Comparison of ENCODE assay signal across 7 cellular contexts in the genomic region with DNA sequence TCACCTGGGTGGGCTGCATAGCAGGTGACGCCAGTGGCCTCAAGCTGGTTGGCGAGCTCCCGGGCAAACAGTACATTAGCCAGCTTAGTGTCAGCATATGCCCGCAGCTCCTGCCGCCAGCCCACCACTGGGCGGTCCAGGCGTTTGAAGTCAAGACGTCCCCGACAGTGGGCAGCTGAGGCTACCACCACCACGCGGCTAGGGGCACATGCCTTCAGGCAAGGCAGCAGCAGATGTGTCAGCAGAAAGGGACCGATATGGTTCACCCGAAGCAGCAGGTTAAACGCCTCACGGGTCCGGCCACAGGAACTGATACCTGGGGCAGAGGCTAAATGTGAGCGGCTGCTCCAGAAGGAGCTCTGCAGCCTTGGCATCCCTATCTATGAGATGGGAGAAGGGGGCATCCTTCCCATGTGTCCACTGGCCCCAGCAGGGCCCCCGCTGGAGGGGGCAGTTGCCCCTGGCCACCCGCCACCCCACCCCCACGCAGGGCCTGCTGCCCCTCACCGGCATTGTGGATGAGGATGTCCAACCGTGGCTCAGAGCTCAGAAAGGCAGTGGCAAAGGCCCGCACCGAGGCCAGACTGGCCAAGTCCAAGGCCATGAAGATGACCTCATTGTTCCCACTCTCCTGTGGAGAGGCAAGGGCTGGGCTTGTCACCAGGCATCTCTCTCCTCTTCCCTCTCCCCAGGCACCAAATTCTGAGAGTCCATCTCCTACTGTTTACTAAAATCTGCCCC. TPM values are rescaled to one million over a fixed set of nuclear protein-coding genes. Genes with fewer than 3 reads are reported as not detected.
DNase-seq lines count a peak whose midpoint lies in the region; ATAC-seq and TF ChIP-seq lines count a peak whose summit lies in the region.
"Had no signal": no experiment of that assay in that cellular context is flagged by ENCODE, and none has a peak within 500 bp of the region (broad histone marks: within the 10 kb centered on the region; RNA-seq: fewer than 3 reads in every experiment).

No MANE protein-coding gene starts in this region.

- no peak for ATAC-seq in T-helper 17 cell
- no peak for ATAC-seq in GM18502 (IDR thresholded peaks at IDR 0.05; ENCODE audit: poor library complexity, unreplicated experiment)

- H3K4me1 ChIP-seq in mucosa of stomach (ENCODE audit: control insufficient read depth, insufficient read depth, low read length) (peaks cover 40% of the 10 kb centered on the region), right atrium auricular region (peaks cover 0 to 41% of the 10 kb centered on the region in 2 donors)

- H3K27ac ChIP-seq in right atrium auricular region: no peak overlapping the region

- H3K36me3 Mint-ChIP-seq in T-helper 17 cell (ENCODE audit: low read depth) (peaks cover 5% of the 10 kb centered on the region), chondrocyte (ENCODE audit: low read depth) (no peaks in the 10 kb centered on the region)

- no peaks in the 10 kb centered on the region for H3K27me3 ChIP-seq in mucosa of stomach (ENCODE audit: control insufficient read depth, insufficient read depth, low read length)
- no peaks in the 10 kb centered on the region for H3K27me3 ChIP-seq in right atrium auricular region
- H3K27me3 ChIP-seq: upper lobe of left lung had no signal

- peak overlapping the region; percentile 70; the same call in 1 of the 2 replicates for H3K4me3 ChIP-seq in GM12864 (ENCODE audit: low read depth, low read length)
- H3K4me3 ChIP-seq in mucosa of stomach (ENCODE audit: low read length): peak overlapping the region; percentile 22
- H3K4me3 ChIP-seq in right atrium auricular region: no peak overlapping the region

- H3K27me3 Mint-ChIP-seq in T-helper 17 cell (no peaks in the 10 kb centered on the region), chondrocyte (ENCODE audit: low read depth) (no peaks in the 10 kb centered on the region)

- H3K9ac ChIP-seq in mucosa of stomach (ENCODE audit: low read length): peak overlapping the region; percentile 36

- no peaks in the 10 kb centered on the region for H3K9me3 Mint-ChIP-seq in chondrocyte (ENCODE audit: low read depth)

- H3K9me3 ChIP-seq in T-helper 17 cell (ENCODE audit: control insufficient read depth, low read length, poor library complexity, severe bottlenecking) (no peaks in the 10 kb centered on the region), mucosa of stomach (ENCODE audit: control insufficient read depth, low read length) (no peaks in the 10 kb centered on the region), right atrium auricular region (no peaks in the 10 kb centered on the region)
- H3K9me3 ChIP-seq: upper lobe of left lung had no signal

- H3K4me1 Mint-ChIP-seq in T-helper 17 cell: peaks cover 39% of the 10 kb centered on the region
- H3K4me1 Mint-ChIP-seq in chondrocyte (ENCODE audit: low read depth): peaks cover 26% of the 10 kb centered on the region

- H3K27ac Mint-ChIP-seq in T-helper 17 cell (peak overlapping the region; percentile 91), chondrocyte (ENCODE audit: unreplicated experiment) (no peak overlapping the region)

- TF ChIP-seq CTCF in GM12864 (IDR thresholded peaks at IDR 0.05; ENCODE audit: low read depth, low read length, missing control alignments) (no peak), right atrium auricular region (IDR thresholded peaks at IDR 0.05) (no peak), chondrocyte (IDR thresholded peaks at IDR 0.05) (no peak)

- DNase-seq in GM12864 (ENCODE audit: low read depth): no peak
- no peak for DNase-seq in T-helper 17 cell
- no peak for DNase-seq in right atrium auricular region (ENCODE audit: low spot score)
- no peak for DNase-seq in chondrocyte (ENCODE audit: low spot score)

- H3K36me3 ChIP-seq in mucosa of stomach (ENCODE audit: control insufficient read depth, insufficient read depth, low read length) (no peaks in the 10 kb centered on the region), right atrium auricular region (peaks cover 7% of the 10 kb centered on the region)

- H3K4me3 Mint-ChIP-seq in T-helper 17 cell (no peak overlapping the region), chondrocyte (ENCODE audit: unreplicated experiment) (no peak overlapping the region)

RNA-seq across cellular contexts. Expression of a gene that starts 1.7 kb away (rescaled TPM):
- 10 to 100 TPM; 21.0 TPM for total RNA-seq in T-helper 17 cell
- 1 to 10 TPM; 2.5 to 3.9 TPM for total RNA-seq in right atrium auricular region
- total RNA-seq in chondrocyte: 4.4 to 6.0 TPM (median 5.8 TPM) in 3 replicates

RNA-seq across cellular contexts. Expression of a gene that starts 3.6 kb away (rescaled TPM):
- total RNA-seq in T-helper 17 cell (100 to 1,000 TPM; 132 to 147 TPM), right atrium auricular region (10 to 100 TPM; 52.8 to 57.7 TPM), chondrocyte (46.6 to 74.1 TPM (median 65.8 TPM) in 3 replicates)

RNA-seq across cellular contexts. Expression of a gene that starts 46.3 kb away (rescaled TPM):
- total RNA-seq in T-helper 17 cell (10 to 100 TPM; 19.0 to 20.5 TPM), right atrium auricular region (10 to 100 TPM; 32.0 to 51.4 TPM), chondrocyte (31.2 to 40.5 TPM (median 31.8 TPM) in 3 replicates)

RNA-seq across cellular contexts. Expression of a gene that starts 50.2 kb away (rescaled TPM):
- total RNA-seq in T-helper 17 cell (100 to 1,000 TPM; 164 to 174 TPM), right atrium auricular region (10 to 100 TPM; 19.6 to 35.7 TPM), chondrocyte (30.2 to 49.2 TPM (median 33.6 TPM) in 3 replicates)

RNA-seq across cellular contexts. Expression of a gene that starts 58.6 kb away (rescaled TPM):
- total RNA-seq in T-helper 17 cell (10 to 100 TPM; 18.3 to 22.6 TPM), right atrium auricular region (10 to 100 TPM; 26.5 to 30.0 TPM), chondrocyte (18.5 to 22.7 TPM (median 21.0 TPM) in 3 replicates)

Comparison
In these comparisons a context has a peak if more than half of its experiments do, and no peak if none do; other contexts are left out.
1. H3K4me3 ChIP-seq: peak in GM12864 (single experiment) and mucosa of stomach (single experiment); none in right atrium auricular region (0 of 2).